ENCODE assay signal across 8 cellular contexts in genomic region chr1:203692565-203693470, GRCh38.
DNase-seq lines count a peak whose midpoint lies in the region; ATAC-seq and TF ChIP-seq lines count a peak whose summit lies in the region.

No MANE protein-coding gene starts in this region.

- H3K36me3 Mint-ChIP-seq in Calu3 (ENCODE audit: insufficient read depth, unreplicated experiment), result no peaks in the 10 kb centered on the region
- H3K36me3 Mint-ChIP-seq in dendritic cell treated with granulocyte-macrophage colony-stimulating factor and Interleukin-4, amounts not matched to agents 40 ng/mL and 50 ng/mL, for 4 days (ENCODE audit: low read depth), result peaks cover 2% of the 10 kb centered on the region

- no TSS peak for BruUV-seq in Calu3 (replicated peaks; lab: Mats Ljungman, UMichigan)

- ATAC-seq in GM21423 (IDR thresholded peaks at IDR 0.05; ENCODE audit: unreplicated experiment), result no peak

- no peak overlapping the region for H2BK15ac ChIP-seq in mesendoderm (replicated peaks; ENCODE audit: low read depth)

- H3K4me2 ChIP-seq in mesendoderm (ENCODE audit: low read length), result no peak overlapping the region

- H3K9me3 Mint-ChIP-seq in Calu3 (ENCODE audit: low read depth, unreplicated experiment), result no peaks in the 10 kb centered on the region
- H3K9me3 Mint-ChIP-seq in dendritic cell treated with granulocyte-macrophage colony-stimulating factor and Interleukin-4, amounts not matched to agents 40 ng/mL and 50 ng/mL, for 4 days, result no peaks in the 10 kb centered on the region

- H3K4me3 Mint-ChIP-seq in Calu3 (ENCODE audit: low read depth, unreplicated experiment), result no peak overlapping the region
- H3K4me3 Mint-ChIP-seq in dendritic cell treated with granulocyte-macrophage colony-stimulating factor and Interleukin-4, amounts not matched to agents 40 ng/mL and 50 ng/mL, for 4 days, result no peak overlapping the region

- no peak overlapping the region for H3K27ac ChIP-seq in mesendoderm (ENCODE audit: low read depth, low read length)
- H3K27ac ChIP-seq in urinary bladder (ENCODE audit: low read depth), result peak overlapping the region; percentile 73

- CTCF ChIA-PET in Calu3 (lab: Charles Lee), result interaction anchor here (0.5 to 1.7 kb wide), 7 partner anchors 9 to 205 kb away, joined by 3 to 7 read pairs (median 4); partner anchors contain the start of gene ATP2B4

- no peak for TF ChIP-seq CTCF in Calu3 (IDR thresholded peaks at IDR 0.05; ENCODE audit: unreplicated experiment)

- no peak overlapping the region for H3K23ac ChIP-seq in mesendoderm (ENCODE audit: low read length)

- H3K4ac ChIP-seq in mesendoderm (ENCODE audit: low read depth, low read length), result no peak overlapping the region

- H3K4me1 Mint-ChIP-seq in Calu3 (ENCODE audit: low read depth, unreplicated experiment), result peaks cover 11% of the 10 kb centered on the region
- peaks cover 22% of the 10 kb centered on the region for H3K4me1 Mint-ChIP-seq in dendritic cell treated with granulocyte-macrophage colony-stimulating factor and Interleukin-4, amounts not matched to agents 40 ng/mL and 50 ng/mL, for 4 days (ENCODE audit: low read depth)

- no peak overlapping the region for H3K56ac ChIP-seq in mesendoderm (ENCODE audit: low read length)

- H3K4me3 ChIP-seq in mesendoderm (ENCODE audit: low read length) (no peak overlapping the region), urinary bladder (ENCODE audit: low read depth, low read length) (no peak overlapping the region)

- no peak overlapping the region for H3K18ac ChIP-seq in mesendoderm (ENCODE audit: low read length)

- H4K5ac ChIP-seq in mesendoderm (ENCODE audit: low read length), result no peak overlapping the region

- no peaks in the 10 kb centered on the region for H3K36me3 ChIP-seq in mesendoderm (ENCODE audit: control insufficient read depth, insufficient read depth, low read length)
- peaks cover 4% of the 10 kb centered on the region for H3K36me3 ChIP-seq in urinary bladder (ENCODE audit: insufficient read depth)

- intact Hi-C loops in Calu3 (cut with micrococcal nuclease; ENCODE audit: unreplicated experiment), result no loop called here
- intact Hi-C loops in dendritic cell treated with granulocyte-macrophage colony-stimulating factor and Interleukin-4, amounts not matched to agents 40 ng/mL and 50 ng/mL, for 4 days (cut with micrococcal nuclease), result no loop called here

- no peak overlapping the region for H3K9ac ChIP-seq in mesendoderm (ENCODE audit: low read length)

- no peak overlapping the region for H2BK120ac ChIP-seq in mesendoderm (ENCODE audit: low read depth, low read length)

- H3K27me3 Mint-ChIP-seq in Calu3 (ENCODE audit: unreplicated experiment), result peaks cover 17% of the 10 kb centered on the region
- H3K27me3 Mint-ChIP-seq in dendritic cell treated with granulocyte-macrophage colony-stimulating factor and Interleukin-4, amounts not matched to agents 40 ng/mL and 50 ng/mL, for 4 days, result no peaks in the 10 kb centered on the region

- no peak overlapping the region for H2AK5ac ChIP-seq in mesendoderm (ENCODE audit: low read length)

- no peak overlapping the region for H2BK5ac ChIP-seq in mesendoderm (ENCODE audit: low read length)

- H3K4me1 ChIP-seq in mesendoderm (ENCODE audit: control insufficient read depth, low read depth, low read length), result peaks cover 5% of the 10 kb centered on the region
- no peaks in the 10 kb centered on the region for H3K4me1 ChIP-seq in urinary bladder (ENCODE audit: insufficient read depth)

- no peak overlapping the region for H4K8ac ChIP-seq in mesendoderm (ENCODE audit: low read depth, low read length)

- H3K79me2 ChIP-seq in mesendoderm (ENCODE audit: control insufficient read depth, insufficient read depth, low read length), result no peaks in the 10 kb centered on the region

- H3K79me1 ChIP-seq in mesendoderm (ENCODE audit: low read length), result no peaks in the 10 kb centered on the region

- H3K27ac Mint-ChIP-seq in Calu3 (ENCODE audit: unreplicated experiment), result no peak overlapping the region
- peak overlapping the region; percentile 63 for H3K27ac Mint-ChIP-seq in dendritic cell treated with granulocyte-macrophage colony-stimulating factor and Interleukin-4, amounts not matched to agents 40 ng/mL and 50 ng/mL, for 4 days

- DNase-seq in Calu3, result peak; percentile 40
- peak; percentile 79 for DNase-seq in OCI-M1 (lab: John Stamatoyannopoulos, UW)
- DNase-seq in mesendoderm, result peak; percentile 72
- DNase-seq in inferior parietal cortex (ENCODE audit: extremely low spot score), result no peak
- DNase-seq in SHP77 treated with DMSO at 0.1 percent for 48 hours (lab: John Stamatoyannopoulos, UW), result no peak

- H3K27me3 ChIP-seq in mesendoderm (ENCODE audit: insufficient read depth, low read length, poor library complexity), result no peaks in the 10 kb centered on the region

- no CpG with 5 or more reads among the region's 5 CpGs for WGBS in mesendoderm (ENCODE audit: extremely low coverage, insufficient coverage, low lambda C conversion rate)
- WGBS in urinary bladder, result 18% methylated on average over 5 of the region's 5 CpGs

Comparison
In these comparisons a context has a peak if more than half of its experiments do, and no peak if none do; other contexts are left out.
1. DNase-seq: peak in Calu3 (single experiment), OCI-M1 (single experiment) and mesendoderm (single experiment); none in inferior parietal cortex (single experiment) and SHP77 treated with DMSO at 0.1 percent for 48 hours (single experiment).